ENCODE assay signal across 29 cellular contexts in the genomic region with DNA sequence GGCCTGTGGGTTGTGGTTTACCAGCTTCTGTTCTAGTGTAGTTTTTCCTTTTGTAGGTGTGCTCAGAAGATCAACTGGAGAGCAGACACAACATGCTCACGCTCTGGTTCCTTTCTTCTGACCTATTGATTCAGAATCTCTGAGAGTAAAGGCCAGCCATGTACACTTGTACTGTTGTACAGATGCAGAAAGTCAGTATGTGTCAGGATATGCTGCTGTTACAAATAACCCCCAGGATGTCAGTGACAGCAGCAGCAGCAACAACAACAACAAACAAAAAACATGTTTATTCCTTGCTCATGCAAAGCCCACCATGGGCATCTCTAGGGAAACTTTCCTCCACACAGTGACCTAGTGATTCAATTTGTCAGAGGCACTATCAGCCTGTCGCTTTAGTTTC.
"Had no signal": no experiment of that assay in that cellular context is flagged by ENCODE, and none has a peak within 500 bp of the region (broad histone marks: within the 10 kb centered on the region; RNA-seq: fewer than 3 reads in every experiment).

No MANE protein-coding gene starts in this region.

- H3K9me3 ChIP-seq: colonic mucosa, esophagus squamous epithelium, gastrocnemius medialis had no signal

- H3K4me1 ChIP-seq: colonic mucosa, esophagus muscularis mucosa, esophagus squamous epithelium, foreskin keratinocyte, gastrocnemius medialis, gastroesophageal sphincter, heart left ventricle, heart right ventricle had no signal

- H3K4me3 Mint-ChIP-seq: dendritic cell treated with granulocyte-macrophage colony-stimulating factor and Interleukin-4, amounts not matched to agents 40 ng/mL and 50 ng/mL, for 4 days; effector memory CD8-positive, alpha-beta T cell; endodermal cell had no signal

- H3K27me3 Mint-ChIP-seq: dendritic cell treated with granulocyte-macrophage colony-stimulating factor and Interleukin-4, amounts not matched to agents 40 ng/mL and 50 ng/mL, for 4 days; effector memory CD8-positive, alpha-beta T cell had no signal

- H3K36me3 ChIP-seq: colonic mucosa, esophagus muscularis mucosa, esophagus squamous epithelium, gastrocnemius medialis, gastroesophageal sphincter, heart left ventricle, heart right ventricle had no signal

- DNase-seq: colonic mucosa; cortex of kidney; dermis blood vessel endothelial cell; dorsolateral prefrontal cortex; effector CD4-positive, alpha-beta T cell; effector CD8-positive, alpha-beta T cell; effector memory CD4-positive, alpha-beta T cell; effector memory CD8-positive, alpha-beta T cell; endodermal cell; erythroblast; esophagus squamous epithelium; foreskin fibroblast; foreskin keratinocyte; foreskin melanocyte; gastrocnemius medialis; glutamatergic neuron; head of caudate nucleus; heart left ventricle; heart right ventricle had no signal

- ATAC-seq: effector memory CD8-positive, alpha-beta T cell; esophagus mucosa; foreskin keratinocyte; gastrocnemius medialis; gastroesophageal sphincter; heart left ventricle; heart right ventricle had no signal

- FAIRE-seq: colon, endometrium, endothelial cell of umbilical vein, frontal cortex had no signal

- H3K27ac Mint-ChIP-seq: dendritic cell treated with granulocyte-macrophage colony-stimulating factor and Interleukin-4, amounts not matched to agents 40 ng/mL and 50 ng/mL, for 4 days; effector memory CD8-positive, alpha-beta T cell; endodermal cell had no signal

- H3K27ac ChIP-seq: colonic mucosa, coronary artery, dorsolateral prefrontal cortex, epithelial cell of prostate, esophagus muscularis mucosa, esophagus squamous epithelium, foreskin keratinocyte, gastrocnemius medialis, gastroesophageal sphincter, heart left ventricle, heart right ventricle had no signal

- H3K9me3 Mint-ChIP-seq: endodermal cell had no signal

- H3K27me3 ChIP-seq: colonic mucosa, dorsolateral prefrontal cortex, esophagus muscularis mucosa, esophagus squamous epithelium, foreskin keratinocyte, gastrocnemius medialis, gastroesophageal sphincter, heart left ventricle, heart right ventricle had no signal

- H3K4me3 ChIP-seq: colonic mucosa, coronary artery, dorsolateral prefrontal cortex, esophagus muscularis mucosa, esophagus squamous epithelium, gastrocnemius medialis, gastroesophageal sphincter, heart left ventricle, heart right ventricle had no signal

- H3K4me1 Mint-ChIP-seq: endodermal cell had no signal
